In the genomic region with DNA sequence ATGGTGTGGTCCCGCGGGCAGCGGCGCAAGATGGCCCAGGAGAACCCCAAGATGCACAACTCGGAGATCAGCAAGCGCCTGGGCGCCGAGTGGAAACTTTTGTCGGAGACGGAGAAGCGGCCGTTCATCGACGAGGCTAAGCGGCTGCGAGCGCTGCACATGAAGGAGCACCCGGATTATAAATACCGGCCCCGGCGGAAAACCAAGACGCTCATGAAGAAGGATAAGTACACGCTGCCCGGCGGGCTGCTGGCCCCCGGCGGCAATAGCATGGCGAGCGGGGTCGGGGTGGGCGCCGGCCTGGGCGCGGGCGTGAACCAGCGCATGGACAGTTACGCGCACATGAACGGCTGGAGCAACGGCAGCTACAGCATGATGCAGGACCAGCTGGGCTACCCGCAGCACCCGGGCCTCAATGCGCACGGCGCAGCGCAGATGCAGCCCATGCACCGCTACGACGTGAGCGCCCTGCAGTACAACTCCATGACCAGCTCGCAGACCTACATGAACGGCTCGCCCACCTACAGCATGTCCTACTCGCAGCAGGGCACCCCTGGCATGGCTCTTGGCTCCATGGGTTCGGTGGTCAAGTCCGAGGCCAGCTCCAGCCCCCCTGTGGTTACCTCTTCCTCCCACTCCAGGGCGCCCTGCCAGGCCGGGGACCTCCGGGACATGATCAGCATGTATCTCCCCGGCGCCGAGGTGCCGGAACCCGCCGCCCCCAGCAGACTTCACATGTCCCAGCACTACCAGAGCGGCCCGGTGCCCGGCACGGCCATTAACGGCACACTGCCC, we compare ENCODE assay signal across 8 cellular contexts. TPM values are rescaled to one million over a fixed set of nuclear protein-coding genes. Genes with fewer than 3 reads are reported as not detected.
DNase-seq lines count a peak whose midpoint lies in the region; ATAC-seq, FAIRE-seq and TF ChIP-seq lines count a peak whose summit lies in the region.

No MANE protein-coding gene starts in this region.

- no peak overlapping the region for H3K4me3 ChIP-seq in CD8-positive, alpha-beta memory T cell (ENCODE audit: low read length)

- CTCF ChIA-PET in CD8-positive, alpha-beta memory T cell (lab: Charles Lee), result no interaction called here
- CTCF ChIA-PET in T-cell (lab: Charles Lee), result interaction anchor here in 1 of 2 donors (0.6 kb wide), 1 partner anchor 10 kb away, joined by 3 read pairs; no protein-coding TSS in a partner anchor

- FAIRE-seq in frontal cortex (lab: Jason Lieb, UNC), result no peak

- POLR2A ChIA-PET in CD8-positive, alpha-beta memory T cell (lab: Charles Lee), result no interaction called here
- POLR2A ChIA-PET in T-cell (lab: Charles Lee), result no interaction called here

- H3K27me3 ChIP-seq in CD8-positive, alpha-beta memory T cell (ENCODE audit: insufficient read depth, low read length, poor library complexity, severe bottlenecking), result peaks cover 54% of the 10 kb centered on the region

- H3K9me3 Mint-ChIP-seq in CD8-positive, alpha-beta memory T cell, result peaks cover 6 to 38% (median 30%) of the 10 kb centered on the region in 5 donors
- H3K9me3 Mint-ChIP-seq in neural crest cell (no peaks in the 10 kb centered on the region), T-cell (peaks cover 0 to 7% (median 4%) of the 10 kb centered on the region in 3 donors)

- H3K27ac Mint-ChIP-seq in CD8-positive, alpha-beta memory T cell, result peak overlapping the region in 1 of 8 donors; percentile 16
- peak overlapping the region; percentile 98 for H3K27ac Mint-ChIP-seq in neural crest cell (ENCODE audit: unreplicated experiment)
- no peak overlapping the region for H3K27ac Mint-ChIP-seq in T-cell

- H3K4me1 ChIP-seq in CD8-positive, alpha-beta memory T cell (ENCODE audit: insufficient read depth, low read length), result peaks cover 9% of the 10 kb centered on the region

- no peak for ATAC-seq in T-cell (replicated peaks in 1 of 4)

- H3K4me3 Mint-ChIP-seq in CD8-positive, alpha-beta memory T cell, result peak overlapping the region in 6 of 7 donors; percentile 15 to 44 (median 36)
- H3K4me3 Mint-ChIP-seq in neural crest cell (peak overlapping the region; percentile 93), T-cell (no peak overlapping the region)

- no peak for DNase-seq in CD8-positive, alpha-beta memory T cell
- DNase-seq in NCI-H2171 treated with DMSO at 0.1 percent for 48 hours (lab: John Stamatoyannopoulos, UW) (peak; percentile 59), neural crest cell (ENCODE audit: low read depth, low spot score) (no peak), T-cell (no peak), frontal cortex (ENCODE audit: low spot score in 2 of 2) (no peak), SIG-M5 (lab: John Stamatoyannopoulos, UW) (no peak)
- DNase-seq in stimulated activated CD4-positive, alpha-beta T cell treated with anti-CD3 and anti-CD28 coated beads, Interleukin-2, amount 100 ng/mL, for 48 hours, result no peak

- no peak for TF ChIP-seq CTCF in neural crest cell (conservative IDR thresholded peaks at IDR 0.05)

- H3K27ac ChIP-seq in CD8-positive, alpha-beta memory T cell (ENCODE audit: low read depth, low read length), result no peak overlapping the region
- H3K27ac ChIP-seq in cingulate gyrus (ENCODE audit: low read depth, low read length), result peak overlapping the region; percentile 72

- no peaks in the 10 kb centered on the region for H3K36me3 Mint-ChIP-seq in CD8-positive, alpha-beta memory T cell
- H3K36me3 Mint-ChIP-seq in neural crest cell (ENCODE audit: low read depth) (peaks cover 15% of the 10 kb centered on the region), T-cell (no peaks in the 10 kb centered on the region)

- H3K27me3 Mint-ChIP-seq in CD8-positive, alpha-beta memory T cell, result peaks cover 71 to 74% of the 10 kb centered on the region in 2 donors
- H3K27me3 Mint-ChIP-seq in neural crest cell (ENCODE audit: low read depth) (peaks cover 3% of the 10 kb centered on the region), T-cell (peaks cover 43 to 71% of the 10 kb centered on the region in 2 donors)

- no peaks in the 10 kb centered on the region for H3K9me3 ChIP-seq in CD8-positive, alpha-beta memory T cell (ENCODE audit: low read length)

- no peaks in the 10 kb centered on the region for H3K36me3 ChIP-seq in CD8-positive, alpha-beta memory T cell (ENCODE audit: insufficient read depth, low read length)

- peaks cover 9 to 15% (median 10%) of the 10 kb centered on the region in 3 donors for H3K4me1 Mint-ChIP-seq in CD8-positive, alpha-beta memory T cell
- H3K4me1 Mint-ChIP-seq in neural crest cell (peaks cover 44% of the 10 kb centered on the region), T-cell (peaks cover 8% of the 10 kb centered on the region in 3 donors)

RNA-seq across cellular contexts. Expression of a gene that starts 1.0 kb away (rescaled TPM):
- not detected for total RNA-seq in CD8-positive, alpha-beta memory T cell
- polyA plus RNA-seq in CD8-positive, alpha-beta memory T cell, result not detected
- 105 and 110 TPM in 2 replicates for total RNA-seq in neural crest cell
- under 1 TPM in 3 of 5 donors, not detected in 2; 0.18 to 0.28 (median 0.26) TPM for total RNA-seq in T-cell
- 70.1 TPM for total RNA-seq in frontal cortex

Comparison
In these comparisons a context has a peak if more than half of its experiments do, and no peak if none do; other contexts are left out.
1. H3K4me3 Mint-ChIP-seq: peak in CD8-positive, alpha-beta memory T cell (6 of 7) and neural crest cell (single experiment); none in T-cell (0 of 3).
2. RNA of a gene that starts 1.0 kb away (total RNA-seq): 105 to 110 TPM in neural crest cell and 70.1 TPM in frontal cortex (single experiment); 0.18 to 0.28 TPM in T-cell and not detected in CD8-positive, alpha-beta memory T cell; every median in the first group is over 10 times any median in the second.